ENCODE assay signal across 1 cellular context in the genomic region with DNA sequence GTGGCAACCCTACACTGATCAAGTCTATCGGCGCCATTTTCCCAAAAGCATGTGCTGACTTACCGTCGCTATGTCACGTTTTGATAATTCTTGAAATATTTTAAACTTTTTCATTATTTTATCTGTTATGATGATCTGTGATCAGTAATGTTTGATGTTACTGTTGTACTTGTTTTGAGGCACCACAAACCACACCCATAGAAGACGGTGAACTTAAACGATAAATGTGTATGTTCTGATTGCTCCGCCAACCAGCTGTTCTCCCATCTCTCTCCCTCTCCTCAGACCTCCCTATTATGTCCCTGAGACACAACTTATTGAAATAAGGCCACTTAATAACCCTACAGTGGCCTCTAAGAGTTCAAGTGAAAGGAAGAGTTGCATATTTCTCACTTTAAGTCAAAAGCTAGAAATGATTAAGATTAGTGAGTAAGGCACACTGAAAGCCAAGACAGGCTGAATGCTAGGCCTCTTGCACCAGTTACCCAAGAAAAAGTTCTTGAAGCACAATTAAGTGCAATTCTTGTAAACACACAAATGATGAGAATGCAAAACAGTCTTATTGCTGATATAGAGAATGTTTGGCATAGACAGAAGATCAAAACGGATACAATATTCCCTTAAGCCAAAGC. TPM values are rescaled to one million over a fixed set of nuclear protein-coding genes. Genes with fewer than 3 reads are reported as not detected.
"Had no signal": no experiment of that assay in that cellular context is flagged by ENCODE, and none has a peak within 500 bp of the region (broad histone marks: within the 10 kb centered on the region; RNA-seq: fewer than 3 reads in every experiment).

No MANE protein-coding gene starts in this region.

RNA-seq across cellular contexts. Expression of a gene that starts 38.4 kb away (rescaled TPM):
- total RNA-seq: PC-3 had no signal
